9 cellular contexts compared by ENCODE assay signal in the genomic region with DNA sequence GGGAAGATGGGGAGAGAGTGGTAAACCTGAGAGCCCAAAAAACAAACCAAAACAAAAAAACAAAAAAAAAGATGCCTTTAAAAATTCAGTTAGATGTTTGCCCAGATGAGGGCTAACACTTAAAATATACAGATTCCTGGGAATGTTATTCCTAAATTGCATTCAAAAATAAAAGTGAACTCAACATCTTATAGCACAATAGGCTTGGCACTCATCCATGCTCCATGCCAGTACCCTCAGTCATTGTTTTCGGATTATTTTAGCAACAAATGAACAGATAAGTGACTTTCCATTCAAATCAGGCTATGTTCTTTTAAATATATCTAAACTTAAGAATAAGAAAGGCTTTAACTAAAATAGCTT. TPM values are rescaled to one million over a fixed set of nuclear protein-coding genes. Genes with fewer than 3 reads are reported as not detected.
DNase-seq lines count a peak whose midpoint lies in the region; ATAC-seq and TF ChIP-seq lines count a peak whose summit lies in the region.
"Had no signal": no experiment of that assay in that cellular context is flagged by ENCODE, and none has a peak within 500 bp of the region (broad histone marks: within the 10 kb centered on the region; RNA-seq: fewer than 3 reads in every experiment).

No MANE protein-coding gene starts in this region.

- no peak for TF ChIP-seq EP300 in sigmoid colon (IDR thresholded peaks at IDR 0.05)

- ATAC-seq in HG02970 (IDR thresholded peaks at IDR 0.05; ENCODE audit: low FRiP score, unreplicated experiment) (no peak), GM18858 (IDR thresholded peaks at IDR 0.05; ENCODE audit: unreplicated experiment) (no peak), HG02642 (IDR thresholded peaks at IDR 0.05; ENCODE audit: poor library complexity, unreplicated experiment) (no peak)

- peak overlapping the region; percentile 84 for H3K4me3 ChIP-seq in GM12875 (ENCODE audit: low read depth, low read length)
- H3K4me3 ChIP-seq in esophagus (ENCODE audit: low read depth in 1 of 2, low read length in 2 of 2): no peak overlapping the region
- no peak overlapping the region for H3K4me3 ChIP-seq in sigmoid colon

- intact Hi-C loops in sigmoid colon (cut with DNase I): loop anchor here (5.0 to 10.0 kb wide), 3 partner anchors 196 to 538 kb away; a partner anchor contains a TSS

- no peaks in the 10 kb centered on the region for H3K36me3 ChIP-seq in esophagus (ENCODE audit: control insufficient read depth in 2 of 2, insufficient read depth in 2 of 2, low read length in 1 of 2)
- H3K36me3 ChIP-seq in sigmoid colon: no peaks in the 10 kb centered on the region

- H3K4me1 ChIP-seq in esophagus (ENCODE audit: control insufficient read depth in 2 of 2, insufficient read depth in 2 of 2, low read length in 1 of 2) (peaks cover 4 to 10% of the 10 kb centered on the region in 2 donors), sigmoid colon (peaks cover 0 to 77% (median 68%) of the 10 kb centered on the region in 4 donors)

- DNase-seq in RKO (ENCODE audit: low spot score): peak; percentile 56
- no peak for DNase-seq in sigmoid colon
- no peak for DNase-seq in NCI-H774 (lab: John Stamatoyannopoulos, UW)
- DNase-seq: NK-92 treated with Interleukin-12 subunit alpha and Interleukin-12 subunit beta, amount 100 ng/mL, for 24 hours had no signal

- TF ChIP-seq CTCF in GM12875 (IDR thresholded peaks at IDR 0.05; ENCODE audit: borderline replicate concordance, insufficient read depth, low read depth, low read length) (no peak), sigmoid colon (IDR thresholded peaks at IDR 0.05) (no peak)

- TF ChIP-seq POLR2A in sigmoid colon (IDR thresholded peaks at IDR 0.05): no peak

- WGBS in esophagus, 2 donors: 32 to 37% methylated on average over 1 of the region's 1 CpG
- 24 to 63% methylated on average over 1 of the region's 1 CpG for WGBS in sigmoid colon, 2 donors

- H3K27me3 ChIP-seq in esophagus (ENCODE audit: control insufficient read depth in 1 of 2, insufficient read depth in 2 of 2, low read length in 2 of 2): no peaks in the 10 kb centered on the region
- no peaks in the 10 kb centered on the region for H3K27me3 ChIP-seq in sigmoid colon

- peak overlapping the region; percentile 89 to 98 for H3K27ac ChIP-seq in esophagus (ENCODE audit: low read depth in 2 of 2, low read length in 1 of 2)
- H3K27ac ChIP-seq in sigmoid colon: peak overlapping the region; percentile 80 to 98 (median 95)

- H3K9me3 ChIP-seq in esophagus (ENCODE audit: control insufficient read depth in 2 of 2, insufficient read depth in 1 of 2, low read depth in 1 of 2, low read length in 1 of 2) (no peaks in the 10 kb centered on the region), sigmoid colon (no peaks in the 10 kb centered on the region)

RNA-seq across cellular contexts. Expression of a gene that starts 3.7 kb away (rescaled TPM):
- polyA plus RNA-seq in esophagus (100 to 1,000 TPM; 117 to 196 TPM), sigmoid colon (1,000 to 10,000 TPM in 1 of 3 donors, 100 to 1,000 TPM in 2; 260 to 1,099 (median 270) TPM)
- total RNA-seq in sigmoid colon: 100 to 1,000 TPM in 1 of 4 donors, 10 to 100 TPM in 3; 88.6 to 101 (median 91.8) TPM
